ENCODE assay signal across 1 cellular context in the genomic region with DNA sequence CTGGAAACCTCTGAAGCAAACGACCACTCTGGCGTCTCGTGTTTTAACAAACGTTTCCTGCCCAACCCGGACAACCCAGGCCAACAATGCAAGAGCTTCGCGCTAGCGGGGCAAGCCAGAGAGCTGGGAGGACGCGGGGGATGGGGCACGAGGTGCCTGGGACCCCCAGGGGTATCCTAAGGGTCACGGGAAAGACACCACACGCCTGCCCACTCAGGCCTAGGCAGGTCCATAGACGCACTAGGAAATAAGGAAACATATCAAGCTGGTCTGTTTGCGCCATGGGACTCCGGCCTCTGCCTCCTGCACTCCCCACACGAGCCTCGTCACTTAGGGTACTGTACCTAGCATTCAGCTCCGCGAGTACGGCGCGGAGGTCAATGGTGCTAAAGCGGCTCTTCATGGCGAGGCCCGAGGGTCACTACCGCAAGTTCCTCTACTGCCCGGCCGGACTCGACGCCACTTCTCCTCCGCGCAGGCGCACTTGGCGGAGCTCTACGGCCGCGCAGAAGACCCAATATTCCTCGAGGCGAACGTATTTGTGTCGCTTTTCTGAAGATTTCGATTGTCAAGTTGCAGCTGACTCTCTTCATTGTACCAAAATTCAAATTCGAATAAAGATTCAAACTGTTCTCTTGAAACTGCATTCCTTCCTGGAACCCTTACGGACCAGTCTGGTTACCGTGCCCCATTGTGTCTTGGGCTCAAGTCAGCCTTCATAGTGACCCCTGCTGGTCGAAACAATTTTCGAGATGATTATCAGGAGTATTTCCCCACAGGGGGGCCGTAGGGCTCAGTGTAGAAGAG.
A peak's percentile ranks its signal among the peaks of the same experiment; 100 is the strongest.
TF ChIP-seq lines count a peak whose summit lies in the region.

TSS of gene NEMF (minus strand) at position 438 of the 807 bp plus-strand sequence. CDS start at position 403, 35 bp downstream.

TF ChIP-seq in H1, 55 proteins besides CTCF, POLR2A, EP300 and RAD21 (continued from another document):
- TF ChIP-seq BRCA1 (IDR thresholded peaks at IDR 0.05; ENCODE audit: low read depth, low read length) (no peak), SAP30 (IDR thresholded peaks at IDR 0.05; ENCODE audit: insufficient read depth, insufficient replicate concordance, low read length) (no peak), TCF12 (IDR thresholded peaks at IDR 0.05; ENCODE audit: low read depth, low read length) (no peak), FOSL1 (IDR thresholded peaks at IDR 0.05; ENCODE audit: insufficient read depth, low read depth, low read length) (no peak), KDM5A (IDR thresholded peaks at IDR 0.05; ENCODE audit: low read length) (peak; percentile 22; the same call in 1 of the 2 replicates), HDAC2 (IDR thresholded peaks at IDR 0.05; ENCODE audit: borderline replicate concordance in 1 of 2, low read depth in 2 of 2, low read length in 2 of 2) (no peak), CHD1 (IDR thresholded peaks at IDR 0.05; ENCODE audit: low read depth, low read length) (no peak), SP4 (IDR thresholded peaks at IDR 0.05; ENCODE audit: low read length) (peak; percentile 84; the same call in 1 of the 2 replicates), MAFK (IDR thresholded peaks at IDR 0.05; ENCODE audit: low read depth, low read length) (no peak), GABPA (IDR thresholded peaks at IDR 0.05; ENCODE audit: borderline replicate concordance, insufficient read depth, low read length) (no peak), RNF2 (IDR thresholded peaks at IDR 0.05; ENCODE audit: borderline replicate concordance, low read depth, low read length, missing control alignments, poor library complexity, severe bottlenecking) (no peak), JUND (IDR thresholded peaks at IDR 0.05; ENCODE audit: low read length) (no peak), NRF1 (IDR thresholded peaks at IDR 0.05; ENCODE audit: low read depth, low read length) (peak; percentile 42), CBX5 (IDR thresholded peaks at IDR 0.05; ENCODE audit: low read depth, low read length) (no peak), CBX8 (IDR thresholded peaks at IDR 0.05; ENCODE audit: borderline replicate concordance, low read depth, low read length) (no peak), NANOG (IDR thresholded peaks at IDR 0.05; ENCODE audit: insufficient read depth, low read depth, low read length, poor library complexity, severe bottlenecking) (peak; percentile 45), JUN (IDR thresholded peaks at IDR 0.05; ENCODE audit: low read depth, low read length) (no peak), SUZ12 (IDR thresholded peaks at IDR 0.05; ENCODE audit: low read length) (no peak), RXRA (IDR thresholded peaks at IDR 0.05; ENCODE audit: insufficient read depth, low read depth, low read length) (no peak), GTF2F1 (IDR thresholded peaks at IDR 0.05; ENCODE audit: borderline replicate concordance, low read depth, low read length) (no peak), SIRT6 (IDR thresholded peaks at IDR 0.05; ENCODE audit: low read length) (no peak), CEBPB (IDR thresholded peaks at IDR 0.05; ENCODE audit: low read depth, low read length) (no peak), CHD2 (IDR thresholded peaks at IDR 0.05; ENCODE audit: low read length) (no peak), CREB1 (IDR thresholded peaks at IDR 0.05) (0 out of 2 replicates have a peak, but pooled peaks have one; percentile 5), E2F6 (IDR thresholded peaks at IDR 0.05) (peak; percentile 80), EZH2 (IDR thresholded peaks at IDR 0.05; ENCODE audit: low read depth, low read length, severe bottlenecking) (no peak), POLR2AphosphoS5 (IDR thresholded peaks at IDR 0.05; ENCODE audit: low read depth, low read length) (peak; percentile 88), SP2 (IDR thresholded peaks at IDR 0.05; ENCODE audit: low read length) (no peak), SRF (IDR thresholded peaks at IDR 0.05; ENCODE audit: low read depth, low read length) (no peak), RFX5 (IDR thresholded peaks at IDR 0.05; ENCODE audit: borderline replicate concordance, low read depth, low read length) (no peak), TAF7 (optimal IDR thresholded peaks at IDR 0.05; ENCODE audit: borderline replicate concordance, low read depth, low read length) (peak; percentile 22), YY1 (IDR thresholded peaks at IDR 0.05; ENCODE audit: low read depth, low read length) (peak; percentile 28; the same call in 1 of the 2 replicates), RBBP5 (IDR thresholded peaks at IDR 0.05; ENCODE audit: borderline replicate concordance, low read depth, low read length) (peak; percentile 86; the same call in 1 of the 2 replicates), POU5F1 (IDR thresholded peaks at IDR 0.05; ENCODE audit: low read depth, low read length) (no peak), SIX5 (IDR thresholded peaks at IDR 0.05; ENCODE audit: low read depth, low read length) (no peak), SP1 (IDR thresholded peaks at IDR 0.05; ENCODE audit: low read depth, low read length) (no peak), CTBP2 (IDR thresholded peaks at IDR 0.05; ENCODE audit: borderline replicate concordance, insufficient read depth, insufficient read length, low read length) (no peak), KDM1A (IDR thresholded peaks at IDR 0.05; ENCODE audit: borderline replicate concordance, low read length) (no peak), ZNF274 (IDR thresholded peaks at IDR 0.05; ENCODE audit: borderline replicate concordance, extremely low read depth, low read length) (no peak), KDM4A (IDR thresholded peaks at IDR 0.05; ENCODE audit: low read depth, low read length, severe bottlenecking) (peak; percentile 77), HDAC6 (IDR thresholded peaks at IDR 0.05; ENCODE audit: low read depth, low read length) (no peak), BCL11A (IDR thresholded peaks at IDR 0.05; ENCODE audit: low read depth in 2 of 2, low read length in 2 of 2) (no peak), MAX (IDR thresholded peaks at IDR 0.05) (peak; percentile 55), TBP (IDR thresholded peaks at IDR 0.05; ENCODE audit: low read depth, low read length) (peak; percentile 90), ASH2L (IDR thresholded peaks at IDR 0.05; ENCODE audit: low read length) (peak; percentile 95), TEAD4 (IDR thresholded peaks at IDR 0.05; ENCODE audit: low read depth, low read length) (no peak; the same call in 1 of the 2 replicates)
- TF ChIP-seq, protein P1, sequence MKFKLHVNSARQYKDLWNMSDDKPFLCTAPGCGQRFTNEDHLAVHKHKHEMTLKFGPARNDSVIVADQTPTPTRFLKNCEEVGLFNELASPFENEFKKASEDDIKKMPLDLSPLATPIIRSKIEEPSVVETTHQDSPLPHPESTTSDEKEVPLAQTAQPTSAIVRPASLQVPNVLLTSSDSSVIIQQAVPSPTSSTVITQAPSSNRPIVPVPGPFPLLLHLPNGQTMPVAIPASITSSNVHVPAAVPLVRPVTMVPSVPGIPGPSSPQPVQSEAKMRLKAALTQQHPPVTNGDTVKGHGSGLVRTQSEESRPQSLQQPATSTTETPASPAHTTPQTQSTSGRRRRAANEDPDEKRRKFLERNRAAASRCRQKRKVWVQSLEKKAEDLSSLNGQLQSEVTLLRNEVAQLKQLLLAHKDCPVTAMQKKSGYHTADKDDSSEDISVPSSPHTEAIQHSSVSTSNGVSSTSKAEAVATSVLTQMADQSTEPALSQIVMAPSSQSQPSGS (IDR thresholded peaks at IDR 0.05; ENCODE audit: low read length), result no peak
- TF ChIP-seq, protein P2, sequence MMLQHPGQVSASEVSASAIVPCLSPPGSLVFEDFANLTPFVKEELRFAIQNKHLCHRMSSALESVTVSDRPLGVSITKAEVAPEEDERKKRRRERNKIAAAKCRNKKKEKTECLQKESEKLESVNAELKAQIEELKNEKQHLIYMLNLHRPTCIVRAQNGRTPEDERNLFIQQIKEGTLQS (IDR thresholded peaks at IDR 0.05; ENCODE audit: insufficient read depth, low read depth, low read length), result no peak
- TF ChIP-seq, protein P3, sequence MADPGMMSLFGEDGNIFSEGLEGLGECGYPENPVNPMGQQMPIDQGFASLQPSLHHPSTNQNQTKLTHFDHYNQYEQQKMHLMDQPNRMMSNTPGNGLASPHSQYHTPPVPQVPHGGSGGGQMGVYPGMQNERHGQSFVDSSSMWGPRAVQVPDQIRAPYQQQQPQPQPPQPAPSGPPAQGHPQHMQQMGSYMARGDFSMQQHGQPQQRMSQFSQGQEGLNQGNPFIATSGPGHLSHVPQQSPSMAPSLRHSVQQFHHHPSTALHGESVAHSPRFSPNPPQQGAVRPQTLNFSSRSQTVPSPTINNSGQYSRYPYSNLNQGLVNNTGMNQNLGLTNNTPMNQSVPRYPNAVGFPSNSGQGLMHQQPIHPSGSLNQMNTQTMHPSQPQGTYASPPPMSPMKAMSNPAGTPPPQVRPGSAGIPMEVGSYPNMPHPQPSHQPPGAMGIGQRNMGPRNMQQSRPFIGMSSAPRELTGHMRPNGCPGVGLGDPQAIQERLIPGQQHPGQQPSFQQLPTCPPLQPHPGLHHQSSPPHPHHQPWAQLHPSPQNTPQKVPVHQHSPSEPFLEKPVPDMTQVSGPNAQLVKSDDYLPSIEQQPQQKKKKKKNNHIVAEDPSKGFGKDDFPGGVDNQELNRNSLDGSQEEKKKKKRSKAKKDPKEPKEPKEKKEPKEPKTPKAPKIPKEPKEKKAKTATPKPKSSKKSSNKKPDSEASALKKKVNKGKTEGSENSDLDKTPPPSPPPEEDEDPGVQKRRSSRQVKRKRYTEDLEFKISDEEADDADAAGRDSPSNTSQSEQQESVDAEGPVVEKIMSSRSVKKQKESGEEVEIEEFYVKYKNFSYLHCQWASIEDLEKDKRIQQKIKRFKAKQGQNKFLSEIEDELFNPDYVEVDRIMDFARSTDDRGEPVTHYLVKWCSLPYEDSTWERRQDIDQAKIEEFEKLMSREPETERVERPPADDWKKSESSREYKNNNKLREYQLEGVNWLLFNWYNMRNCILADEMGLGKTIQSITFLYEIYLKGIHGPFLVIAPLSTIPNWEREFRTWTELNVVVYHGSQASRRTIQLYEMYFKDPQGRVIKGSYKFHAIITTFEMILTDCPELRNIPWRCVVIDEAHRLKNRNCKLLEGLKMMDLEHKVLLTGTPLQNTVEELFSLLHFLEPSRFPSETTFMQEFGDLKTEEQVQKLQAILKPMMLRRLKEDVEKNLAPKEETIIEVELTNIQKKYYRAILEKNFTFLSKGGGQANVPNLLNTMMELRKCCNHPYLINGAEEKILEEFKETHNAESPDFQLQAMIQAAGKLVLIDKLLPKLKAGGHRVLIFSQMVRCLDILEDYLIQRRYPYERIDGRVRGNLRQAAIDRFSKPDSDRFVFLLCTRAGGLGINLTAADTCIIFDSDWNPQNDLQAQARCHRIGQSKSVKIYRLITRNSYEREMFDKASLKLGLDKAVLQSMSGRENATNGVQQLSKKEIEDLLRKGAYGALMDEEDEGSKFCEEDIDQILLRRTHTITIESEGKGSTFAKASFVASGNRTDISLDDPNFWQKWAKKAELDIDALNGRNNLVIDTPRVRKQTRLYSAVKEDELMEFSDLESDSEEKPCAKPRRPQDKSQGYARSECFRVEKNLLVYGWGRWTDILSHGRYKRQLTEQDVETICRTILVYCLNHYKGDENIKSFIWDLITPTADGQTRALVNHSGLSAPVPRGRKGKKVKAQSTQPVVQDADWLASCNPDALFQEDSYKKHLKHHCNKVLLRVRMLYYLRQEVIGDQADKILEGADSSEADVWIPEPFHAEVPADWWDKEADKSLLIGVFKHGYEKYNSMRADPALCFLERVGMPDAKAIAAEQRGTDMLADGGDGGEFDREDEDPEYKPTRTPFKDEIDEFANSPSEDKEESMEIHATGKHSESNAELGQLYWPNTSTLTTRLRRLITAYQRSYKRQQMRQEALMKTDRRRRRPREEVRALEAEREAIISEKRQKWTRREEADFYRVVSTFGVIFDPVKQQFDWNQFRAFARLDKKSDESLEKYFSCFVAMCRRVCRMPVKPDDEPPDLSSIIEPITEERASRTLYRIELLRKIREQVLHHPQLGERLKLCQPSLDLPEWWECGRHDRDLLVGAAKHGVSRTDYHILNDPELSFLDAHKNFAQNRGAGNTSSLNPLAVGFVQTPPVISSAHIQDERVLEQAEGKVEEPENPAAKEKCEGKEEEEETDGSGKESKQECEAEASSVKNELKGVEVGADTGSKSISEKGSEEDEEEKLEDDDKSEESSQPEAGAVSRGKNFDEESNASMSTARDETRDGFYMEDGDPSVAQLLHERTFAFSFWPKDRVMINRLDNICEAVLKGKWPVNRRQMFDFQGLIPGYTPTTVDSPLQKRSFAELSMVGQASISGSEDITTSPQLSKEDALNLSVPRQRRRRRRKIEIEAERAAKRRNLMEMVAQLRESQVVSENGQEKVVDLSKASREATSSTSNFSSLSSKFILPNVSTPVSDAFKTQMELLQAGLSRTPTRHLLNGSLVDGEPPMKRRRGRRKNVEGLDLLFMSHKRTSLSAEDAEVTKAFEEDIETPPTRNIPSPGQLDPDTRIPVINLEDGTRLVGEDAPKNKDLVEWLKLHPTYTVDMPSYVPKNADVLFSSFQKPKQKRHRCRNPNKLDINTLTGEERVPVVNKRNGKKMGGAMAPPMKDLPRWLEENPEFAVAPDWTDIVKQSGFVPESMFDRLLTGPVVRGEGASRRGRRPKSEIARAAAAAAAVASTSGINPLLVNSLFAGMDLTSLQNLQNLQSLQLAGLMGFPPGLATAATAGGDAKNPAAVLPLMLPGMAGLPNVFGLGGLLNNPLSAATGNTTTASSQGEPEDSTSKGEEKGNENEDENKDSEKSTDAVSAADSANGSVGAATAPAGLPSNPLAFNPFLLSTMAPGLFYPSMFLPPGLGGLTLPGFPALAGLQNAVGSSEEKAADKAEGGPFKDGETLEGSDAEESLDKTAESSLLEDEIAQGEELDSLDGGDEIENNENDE (IDR thresholded peaks at IDR 0.05; ENCODE audit: insufficient replicate concordance, low read length), result no peak
- TF ChIP-seq, protein P4, sequence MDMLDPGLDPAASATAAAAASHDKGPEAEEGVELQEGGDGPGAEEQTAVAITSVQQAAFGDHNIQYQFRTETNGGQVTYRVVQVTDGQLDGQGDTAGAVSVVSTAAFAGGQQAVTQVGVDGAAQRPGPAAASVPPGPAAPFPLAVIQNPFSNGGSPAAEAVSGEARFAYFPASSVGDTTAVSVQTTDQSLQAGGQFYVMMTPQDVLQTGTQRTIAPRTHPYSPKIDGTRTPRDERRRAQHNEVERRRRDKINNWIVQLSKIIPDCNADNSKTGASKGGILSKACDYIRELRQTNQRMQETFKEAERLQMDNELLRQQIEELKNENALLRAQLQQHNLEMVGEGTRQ (IDR thresholded peaks at IDR 0.05; ENCODE audit: low read length), result no peak
